ENCODE assay signal across 2 cellular contexts in the genomic region with DNA sequence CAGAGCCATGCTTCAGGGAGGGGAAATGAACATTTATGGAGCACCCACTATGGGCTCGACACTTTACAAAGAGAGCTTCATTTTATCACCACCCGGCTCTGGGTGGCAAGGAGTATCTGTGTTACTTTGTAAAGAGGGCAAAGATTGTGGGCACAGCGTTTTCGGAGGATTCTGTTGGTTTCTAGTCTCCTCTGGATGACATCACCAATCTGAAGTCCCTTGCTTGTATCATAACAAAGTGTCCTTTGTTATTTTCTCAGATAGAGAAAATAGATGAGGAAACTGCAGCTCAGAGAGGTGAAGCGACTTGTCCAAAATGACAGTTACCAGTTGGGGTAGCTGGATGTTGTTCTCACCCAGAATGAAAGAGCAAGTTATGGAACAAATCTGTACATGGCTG.
TF ChIP-seq lines count a peak whose summit lies in the region.

No MANE protein-coding gene starts in this region.

TF ChIP-seq in IMR-90, 13 proteins besides CTCF, POLR2A, EP300 and RAD21:
- TF ChIP-seq NFE2L2 (IDR thresholded peaks at IDR 0.05; ENCODE audit: low read depth, low read length) = no peak
- no peak for TF ChIP-seq RCOR1 (IDR thresholded peaks at IDR 0.05; ENCODE audit: insufficient replicate concordance, low read length)
- TF ChIP-seq RFX5 (IDR thresholded peaks at IDR 0.05; ENCODE audit: low read depth, low read length) = no peak
- TF ChIP-seq, protein P1, sequence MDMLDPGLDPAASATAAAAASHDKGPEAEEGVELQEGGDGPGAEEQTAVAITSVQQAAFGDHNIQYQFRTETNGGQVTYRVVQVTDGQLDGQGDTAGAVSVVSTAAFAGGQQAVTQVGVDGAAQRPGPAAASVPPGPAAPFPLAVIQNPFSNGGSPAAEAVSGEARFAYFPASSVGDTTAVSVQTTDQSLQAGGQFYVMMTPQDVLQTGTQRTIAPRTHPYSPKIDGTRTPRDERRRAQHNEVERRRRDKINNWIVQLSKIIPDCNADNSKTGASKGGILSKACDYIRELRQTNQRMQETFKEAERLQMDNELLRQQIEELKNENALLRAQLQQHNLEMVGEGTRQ (IDR thresholded peaks at IDR 0.05; ENCODE audit: low read depth, low read length) = no peak
- TF ChIP-seq MXI1 (IDR thresholded peaks at IDR 0.05; ENCODE audit: borderline replicate concordance, low read depth, low read length) = no peak
- TF ChIP-seq CEBPB (IDR thresholded peaks at IDR 0.05; ENCODE audit: low read depth, low read length) = no peak
- TF ChIP-seq, protein P2, sequence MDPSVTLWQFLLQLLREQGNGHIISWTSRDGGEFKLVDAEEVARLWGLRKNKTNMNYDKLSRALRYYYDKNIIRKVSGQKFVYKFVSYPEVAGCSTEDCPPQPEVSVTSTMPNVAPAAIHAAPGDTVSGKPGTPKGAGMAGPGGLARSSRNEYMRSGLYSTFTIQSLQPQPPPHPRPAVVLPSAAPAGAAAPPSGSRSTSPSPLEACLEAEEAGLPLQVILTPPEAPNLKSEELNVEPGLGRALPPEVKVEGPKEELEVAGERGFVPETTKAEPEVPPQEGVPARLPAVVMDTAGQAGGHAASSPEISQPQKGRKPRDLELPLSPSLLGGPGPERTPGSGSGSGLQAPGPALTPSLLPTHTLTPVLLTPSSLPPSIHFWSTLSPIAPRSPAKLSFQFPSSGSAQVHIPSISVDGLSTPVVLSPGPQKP (IDR thresholded peaks at IDR 0.05; ENCODE audit: borderline replicate concordance, low read depth, low read length) = no peak
- no peak for TF ChIP-seq CHD1 (IDR thresholded peaks at IDR 0.05; ENCODE audit: low read depth, low read length)
- TF ChIP-seq MAZ (IDR thresholded peaks at IDR 0.05; ENCODE audit: borderline replicate concordance, low read depth, low read length) = no peak
- TF ChIP-seq BHLHE40 (IDR thresholded peaks at IDR 0.05; ENCODE audit: low read depth, low read length) = no peak
- no peak for TF ChIP-seq FOS (IDR thresholded peaks at IDR 0.05; ENCODE audit: low read depth, low read length)
- TF ChIP-seq MAFK (IDR thresholded peaks at IDR 0.05; ENCODE audit: low read depth, low read length) = no peak
- no peak for TF ChIP-seq SMC3 (IDR thresholded peaks at IDR 0.05; ENCODE audit: low read depth, low read length)

TF ChIP-seq in H1, 55 proteins besides CTCF, POLR2A, EP300 and RAD21:
- TF ChIP-seq BRCA1 (IDR thresholded peaks at IDR 0.05; ENCODE audit: low read depth, low read length) (no peak), RXRA (IDR thresholded peaks at IDR 0.05; ENCODE audit: insufficient read depth, low read depth, low read length) (no peak), SP1 (IDR thresholded peaks at IDR 0.05; ENCODE audit: low read depth, low read length) (no peak), CHD2 (IDR thresholded peaks at IDR 0.05; ENCODE audit: low read length) (no peak), TEAD4 (IDR thresholded peaks at IDR 0.05; ENCODE audit: low read depth, low read length) (no peak), HDAC6 (IDR thresholded peaks at IDR 0.05; ENCODE audit: low read depth, low read length) (no peak), EZH2 (IDR thresholded peaks at IDR 0.05; ENCODE audit: low read depth, low read length, severe bottlenecking) (no peak)
